1 cellular context compared by ENCODE assay signal in genomic region chr12:120301962-120302815, GRCh38.
A peak's percentile ranks its signal among the peaks of the same experiment; 100 is the strongest.
TF ChIP-seq lines count a peak whose summit lies in the region.

SIRT4 (plus strand) TSS chr12:120302321; CDS start chr12:120303562, 1,241 bp downstream.

TF ChIP-seq in GM12878, 131 proteins besides CTCF, POLR2A, EP300 and RAD21 (continued from another document):
- TF ChIP-seq MEF2B (IDR thresholded peaks at IDR 0.05; ENCODE audit: partially characterized antibody, poor library complexity, severe bottlenecking) (peak; percentile 12), NBN (IDR thresholded peaks at IDR 0.05) (peak; percentile 85), SMC3 (IDR thresholded peaks at IDR 0.05; ENCODE audit: borderline replicate concordance, low read length) (peak; percentile 20; the same call in 1 of the 2 replicates), DPF2 (IDR thresholded peaks at IDR 0.05) (no peak)
